In genomic region chr1:10866314-10867091, GRCh38 we compare ENCODE assay signal across 8 cellular contexts.
DNase-seq lines count a peak whose midpoint lies in the region; ATAC-seq, FAIRE-seq and TF ChIP-seq lines count a peak whose summit lies in the region.

No MANE protein-coding gene starts in this region.

- DNase-seq in PC-9: no peak
- DNase-seq in astrocyte (ENCODE audit: low read depth): peak; percentile 16
- peak; percentile 71 for DNase-seq in islet precursor cell
- DNase-seq in stimulated activated CD8-positive, alpha-beta memory T cell treated with anti-CD3 and anti-CD28 coated beads, Interleukin-4, amount 100 ng/mL, for 24 hours (ENCODE audit: low read depth): peak; percentile 14

- no peaks in the 10 kb centered on the region for H3K36me3 ChIP-seq in ES-I3 (ENCODE audit: insufficient read depth, low read length)
- no peaks in the 10 kb centered on the region for H3K36me3 ChIP-seq in PC-9 (ENCODE audit: low read depth)
- H3K36me3 ChIP-seq in astrocyte (ENCODE audit: insufficient read depth, low read length): no peaks in the 10 kb centered on the region

- POLR2A ChIA-PET in PC-9 (lab: Charles Lee; ENCODE audit: unreplicated experiment): no interaction called here

- intact Hi-C loops in PC-9 (cut with micrococcal nuclease; ENCODE audit: unreplicated experiment): loop anchor here (2.0 to 5.0 kb wide), 4 partner anchors 36 to 354 kb away; no protein-coding TSS in a partner anchor

- no peak for TF ChIP-seq CTCF in PC-9 (conservative IDR thresholded peaks at IDR 0.05)
- no peak for TF ChIP-seq CTCF in astrocyte (IDR thresholded peaks at IDR 0.05; ENCODE audit: insufficient read depth, low read depth, low read length)

- H3K4me3 ChIP-seq in PC-9 (peak overlapping the region; percentile 18; the same call in 1 of the 2 replicates), astrocyte (ENCODE audit: insufficient read depth, low read depth, low read length) (peak overlapping the region; percentile 28)

- H3K79me2 ChIP-seq in PC-9 (ENCODE audit: low read depth): no peaks in the 10 kb centered on the region
- H3K79me2 ChIP-seq in astrocyte (ENCODE audit: insufficient read depth, low read length): no peaks in the 10 kb centered on the region

- H3K9me3 Mint-ChIP-seq in astrocyte (ENCODE audit: unreplicated experiment): no peaks in the 10 kb centered on the region

- H3K27me3 Mint-ChIP-seq in astrocyte (ENCODE audit: low read depth, unreplicated experiment): peaks cover 73% of the 10 kb centered on the region

- FAIRE-seq in astrocyte (lab: Jason Lieb, UNC): no peak

- H3K4me1 ChIP-seq in ES-I3 (ENCODE audit: insufficient read depth, low read length) (peaks cover 18% of the 10 kb centered on the region), PC-9 (replicated peaks; ENCODE audit: insufficient read depth) (no peaks in the 10 kb centered on the region), astrocyte (ENCODE audit: insufficient read depth, low read length) (peaks cover 5% of the 10 kb centered on the region)

- no peak overlapping the region for H3K27ac ChIP-seq in PC-9
- no peak overlapping the region for H3K27ac ChIP-seq in astrocyte (ENCODE audit: low read depth, low read length)

- no peaks in the 10 kb centered on the region for H3K36me3 Mint-ChIP-seq in astrocyte (ENCODE audit: low read depth, unreplicated experiment)

- H4K20me1 ChIP-seq in PC-9 (ENCODE audit: insufficient read depth) (no peaks in the 10 kb centered on the region), astrocyte (ENCODE audit: insufficient read depth, low read length) (no peaks in the 10 kb centered on the region)

- no peaks in the 10 kb centered on the region for H3K9me2 ChIP-seq in PC-9 (ENCODE audit: insufficient read depth)

- BruUV-seq in PC-9 (replicated peaks; lab: Mats Ljungman, UMichigan): no TSS peak

- CTCF ChIA-PET in PC-9 (lab: Charles Lee): interaction anchor here (0.5 to 0.7 kb wide), 5 partner anchors 42 to 371 kb away, joined by 3 to 13 read pairs (median 5); no protein-coding TSS in a partner anchor

- ATAC-seq in HG02763 (IDR thresholded peaks at IDR 0.05; ENCODE audit: unreplicated experiment) (no peak), GM18870 (IDR thresholded peaks at IDR 0.05; ENCODE audit: unreplicated experiment) (no peak), HG03571 (IDR thresholded peaks at IDR 0.05; ENCODE audit: unreplicated experiment) (no peak)

- H3K9me3 ChIP-seq in ES-I3 (ENCODE audit: control insufficient read depth, insufficient read depth, low read length): no peaks in the 10 kb centered on the region
- no peaks in the 10 kb centered on the region for H3K9me3 ChIP-seq in PC-9 (ENCODE audit: insufficient read depth, low read depth)
- H3K9me3 ChIP-seq in astrocyte (ENCODE audit: insufficient read depth, low read depth, low read length): no peaks in the 10 kb centered on the region

- H3K27me3 ChIP-seq in PC-9 (ENCODE audit: insufficient read depth, low read depth) (no peaks in the 10 kb centered on the region), astrocyte (ENCODE audit: insufficient read depth, low read length) (peaks cover 48% of the 10 kb centered on the region)

- H3K4me2 ChIP-seq in PC-9 (peak overlapping the region; percentile 69), astrocyte (ENCODE audit: low read length) (peak overlapping the region; percentile 92)

- no peak overlapping the region for H3K27ac Mint-ChIP-seq in astrocyte (ENCODE audit: unreplicated experiment)

- H3K4me3 Mint-ChIP-seq in astrocyte (ENCODE audit: unreplicated experiment): peak overlapping the region; percentile 85

- no peaks in the 10 kb centered on the region for H3F3A ChIP-seq in PC-9 (ENCODE audit: insufficient read depth, low read depth)

- H2AFZ ChIP-seq in PC-9: no peak overlapping the region
- H2AFZ ChIP-seq in astrocyte (ENCODE audit: low read depth, low read length): peak overlapping the region; percentile 47

- H3K9ac ChIP-seq in ES-I3 (ENCODE audit: low read depth, low read length) (peak overlapping the region; percentile 48; the same call in 1 of the 2 replicates), astrocyte (ENCODE audit: low read length) (no peak overlapping the region)

- peaks cover 8% of the 10 kb centered on the region for H3K4me1 Mint-ChIP-seq in astrocyte (ENCODE audit: low read depth, unreplicated experiment)

Comparison
In these comparisons a context has a peak if more than half of its experiments do, and no peak if none do; other contexts are left out.
1. DNase-seq: peak in astrocyte (single experiment), islet precursor cell (single experiment) and stimulated activated CD8-positive, alpha-beta memory T cell treated with anti-CD3 and anti-CD28 coated beads, Interleukin-4, amount 100 ng/mL, for 24 hours (single experiment); none in PC-9 (0 of 2).